Comparison of ENCODE assay signal across 17 cellular contexts in the genomic region with DNA sequence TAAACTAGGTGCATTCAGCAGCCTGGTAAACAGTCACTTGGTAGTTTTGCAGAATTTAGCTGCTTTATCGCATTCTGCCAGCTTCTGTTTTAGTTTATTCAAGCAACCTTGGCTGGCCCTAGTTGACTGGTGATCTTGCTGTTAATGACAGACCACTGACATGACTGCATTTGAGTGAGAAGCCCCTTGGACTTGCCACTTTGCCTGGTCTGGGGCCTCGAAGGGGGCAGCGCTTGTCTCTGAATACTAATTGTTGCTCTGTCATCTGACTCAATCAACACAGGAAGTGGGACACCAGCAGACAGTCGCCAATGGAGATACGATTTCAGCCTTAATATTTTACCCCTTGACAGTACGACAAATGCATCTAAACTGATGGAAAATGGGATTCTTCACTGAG.
DNase-seq lines count a peak whose midpoint lies in the region; ATAC-seq and TF ChIP-seq lines count a peak whose summit lies in the region.
"Had no signal": no experiment of that assay in that cellular context is flagged by ENCODE, and none has a peak within 500 bp of the region (broad histone marks: within the 10 kb centered on the region; RNA-seq: fewer than 3 reads in every experiment).

No MANE protein-coding gene starts in this region.

- no peaks in the 10 kb centered on the region for H3K27me3 ChIP-seq in neuronal stem cell (ENCODE audit: control insufficient read depth in 3 of 3, insufficient read depth in 3 of 3, low read depth in 1 of 3, low read length in 3 of 3)
- H3K27me3 ChIP-seq in body of pancreas = no peaks in the 10 kb centered on the region
- H3K27me3 ChIP-seq: BLaER1 treated with 17β-estradiol and CSF1 and Interleukin-3, amounts not matched to agents 10 nM and 100 nM had no signal

- no peak overlapping the region for H3K9ac ChIP-seq in neuronal stem cell (ENCODE audit: low read depth, low read length, poor library complexity)
- H3K9ac ChIP-seq: BLaER1 treated with 17β-estradiol and CSF1 and Interleukin-3, amounts not matched to agents 10 nM and 100 nM had no signal

- H2AK5ac ChIP-seq in neuronal stem cell (ENCODE audit: low read depth, low read length) = no peak overlapping the region

- peak overlapping the region; percentile 31 for H2AFZ ChIP-seq in neuronal stem cell (ENCODE audit: low read length)

- H4K8ac ChIP-seq in neuronal stem cell (ENCODE audit: low read depth, low read length) = no peak overlapping the region

- H3K18ac ChIP-seq in neuronal stem cell (ENCODE audit: low read length) = no peak overlapping the region

- WGBS in neuronal stem cell (ENCODE audit: extremely low coverage in 2 of 2, insufficient read length in 2 of 2, insufficient replicate concordance in 1 of 2), 2 donors = no CpG with 5 or more reads among the region's 6 CpGs
- WGBS in body of pancreas, 2 donors = 73 to 77% methylated on average over 6 of the region's 6 CpGs

- H3K23ac ChIP-seq in neuronal stem cell (ENCODE audit: low read depth, low read length, poor library complexity) = no peak overlapping the region

- no peak for ATAC-seq in body of pancreas
- ATAC-seq: A549; CD8-positive, alpha-beta T cell had no signal

- no peak for TF ChIP-seq POLR2A in body of pancreas (IDR thresholded peaks at IDR 0.05)

- intact Hi-C loops in body of pancreas (cut with DNase I) = no loop called here

- no peak overlapping the region for H3K14ac ChIP-seq in neuronal stem cell (ENCODE audit: low read length)

- H3K4me1 ChIP-seq in neuronal stem cell (ENCODE audit: control insufficient read depth in 2 of 2, insufficient read depth in 1 of 2, low read depth in 1 of 2, low read length in 2 of 2) (peaks cover 0 to 2% of the 10 kb centered on the region in 2 donors), body of pancreas (no peaks in the 10 kb centered on the region)
- H3K4me1 ChIP-seq: A549; BLaER1 treated with 17β-estradiol and CSF1 and Interleukin-3, amounts not matched to agents 10 nM and 100 nM; Caco-2 had no signal

- no peak overlapping the region for H3K27ac ChIP-seq in neuronal stem cell (replicated peaks; ENCODE audit: low read length)
- H3K27ac ChIP-seq in body of pancreas = no peak overlapping the region
- H3K27ac ChIP-seq: 22Rv1; A549; BLaER1 treated with 17β-estradiol and CSF1 and Interleukin-3, amounts not matched to agents 10 nM and 100 nM; C4-2B had no signal

- no peaks in the 10 kb centered on the region for H3K9me3 ChIP-seq in neuronal stem cell (replicated peaks in 1 of 2; ENCODE audit: control insufficient read depth in 2 of 2, insufficient read depth in 1 of 2, low read depth in 1 of 2, low read length in 2 of 2)
- H3K9me3 ChIP-seq in body of pancreas = no peaks in the 10 kb centered on the region
- H3K9me3 ChIP-seq: A549; BLaER1 treated with 17β-estradiol and CSF1 and Interleukin-3, amounts not matched to agents 10 nM and 100 nM had no signal

- H3K4me2 ChIP-seq in neuronal stem cell (ENCODE audit: insufficient read depth, low read length, poor library complexity, severe bottlenecking) = no peak overlapping the region
- H3K4me2 ChIP-seq: A549; BLaER1 treated with 17β-estradiol and CSF1 and Interleukin-3, amounts not matched to agents 10 nM and 100 nM had no signal

- no peak overlapping the region for H3K4me3 ChIP-seq in neuronal stem cell (ENCODE audit: low read length in 2 of 2)
- no peak overlapping the region for H3K4me3 ChIP-seq in body of pancreas
- H3K4me3 ChIP-seq: A549; BLaER1 treated with 17β-estradiol and CSF1 and Interleukin-3, amounts not matched to agents 10 nM and 100 nM had no signal

- no peak overlapping the region for H4K91ac ChIP-seq in neuronal stem cell (ENCODE audit: low read depth, low read length, poor library complexity)

- no peaks in the 10 kb centered on the region for H3K79me1 ChIP-seq in neuronal stem cell (ENCODE audit: low read depth, low read length)

- H3K4ac ChIP-seq in neuronal stem cell (ENCODE audit: low read length) = no peak overlapping the region

- H2BK120ac ChIP-seq in neuronal stem cell (ENCODE audit: low read depth, low read length) = no peak overlapping the region

- no peak for TF ChIP-seq CTCF in body of pancreas (IDR thresholded peaks at IDR 0.05)

- peak; percentile 21 for DNase-seq in NOMO-1 treated with DMSO at 0.1 percent for 48 hours (lab: John Stamatoyannopoulos, UW; ENCODE audit: unreplicated experiment)
- no peak for DNase-seq in NOMO-1 (lab: John Stamatoyannopoulos, UW; ENCODE audit: unreplicated experiment in 2 of 2)
- peak; percentile 62 for DNase-seq in left kidney (ENCODE audit: low read depth, low spot score)
- no peak for DNase-seq in neuronal stem cell (ENCODE audit: low spot score)
- DNase-seq in body of pancreas = no peak
- DNase-seq in putamen (ENCODE audit: low spot score) = no peak
- DNase-seq: AML-193; Caco-2; Calu3; CD4-positive, alpha-beta T cell; CD8-positive, alpha-beta T cell; DMS79 treated with DMSO at 0.1 percent for 48 hours; GF-D8 had no signal

- H2BK5ac ChIP-seq in neuronal stem cell (ENCODE audit: low read length) = no peak overlapping the region

- H3K36me3 ChIP-seq in neuronal stem cell (replicated peaks in 1 of 2; ENCODE audit: control insufficient read depth in 2 of 2, insufficient read depth in 2 of 2, low read length in 2 of 2) (peaks cover 0 to 2% of the 10 kb centered on the region in 2 donors), body of pancreas (replicated peaks in 1 of 2; ENCODE audit: insufficient read depth in 1 of 2, low read depth in 2 of 2) (no peaks in the 10 kb centered on the region)
- H3K36me3 ChIP-seq: BLaER1 treated with 17β-estradiol and CSF1 and Interleukin-3, amounts not matched to agents 10 nM and 100 nM had no signal

- H2BK15ac ChIP-seq in neuronal stem cell (ENCODE audit: low read length) = no peak overlapping the region

- H2BK12ac ChIP-seq in neuronal stem cell (ENCODE audit: low read length) = no peak overlapping the region

Comparison
In these comparisons a context has a peak if more than half of its experiments do, and no peak if none do; other contexts are left out.
1. DNase-seq: peak in NOMO-1 treated with DMSO at 0.1 percent for 48 hours (single experiment) and left kidney (single experiment); none in NOMO-1 (0 of 2), neuronal stem cell (single experiment), body of pancreas (0 of 4) and putamen (single experiment).